9 cellular contexts compared by ENCODE assay signal in the genomic region with DNA sequence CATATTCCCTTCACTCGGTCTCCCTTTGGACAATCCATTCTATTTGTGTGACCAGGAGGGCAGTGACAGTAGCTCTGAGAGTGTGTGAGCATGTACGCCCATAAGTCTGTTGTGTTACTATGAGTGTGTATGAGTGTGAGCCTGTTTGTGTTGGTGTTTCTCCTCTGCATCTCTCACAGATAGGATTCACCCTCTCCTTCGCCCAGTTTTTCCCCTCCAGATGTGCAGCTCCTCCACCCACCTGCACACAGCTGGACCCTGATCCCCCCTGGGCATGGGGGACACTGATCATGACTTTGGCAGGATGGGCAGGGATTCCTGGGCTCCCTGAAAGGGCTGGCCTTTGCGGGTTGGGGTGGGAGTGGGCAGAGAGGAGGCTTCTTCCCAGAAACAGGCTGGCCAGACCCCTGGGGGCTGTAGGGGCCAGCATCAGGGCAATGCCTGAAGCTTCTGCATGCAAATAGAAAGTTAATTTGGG. TPM values are rescaled to one million over a fixed set of nuclear protein-coding genes. Genes with fewer than 3 reads are reported as not detected.
DNase-seq lines count a peak whose midpoint lies in the region; ATAC-seq and TF ChIP-seq lines count a peak whose summit lies in the region.
"Had no signal": no experiment of that assay in that cellular context is flagged by ENCODE, and none has a peak within 500 bp of the region (broad histone marks: within the 10 kb centered on the region; RNA-seq: fewer than 3 reads in every experiment).

No MANE protein-coding gene starts in this region.

- ATAC-seq in activated T-cell treated with anti-CD3 and anti-CD28 coated beads, Interleukin-2, amount 50 U/mL, for 72 hours (replicated peaks in 1 of 2), result no peak

- H3K4me1 ChIP-seq in mesenchymal stem cell (ENCODE audit: control insufficient read depth, insufficient read depth, low read depth, low read length), result peaks cover 54% of the 10 kb centered on the region

- no peak overlapping the region for H3K27ac Mint-ChIP-seq in activated T-cell treated with anti-CD3 and anti-CD28 coated beads, Interleukin-2, amount 50 U/mL, for 72 hours
- H3K27ac Mint-ChIP-seq in MCF 10A (ENCODE audit: low read depth, unreplicated experiment) (peak overlapping the region; percentile 38), type B pancreatic cell (peak overlapping the region; percentile 40)

- no peaks in the 10 kb centered on the region for H3K9me3 Mint-ChIP-seq in activated T-cell treated with anti-CD3 and anti-CD28 coated beads, Interleukin-2, amount 50 U/mL, for 72 hours
- no peaks in the 10 kb centered on the region for H3K9me3 Mint-ChIP-seq in MCF 10A (ENCODE audit: unreplicated experiment)
- H3K9me3 Mint-ChIP-seq in type B pancreatic cell, result no peaks in the 10 kb centered on the region

- H3K9ac ChIP-seq in mesenchymal stem cell (ENCODE audit: low read length), result peak overlapping the region; percentile 56

- H3K14ac ChIP-seq in mesenchymal stem cell (ENCODE audit: low read length in 2 of 2), result peak overlapping the region in 1 of 2 experiments; percentile 15

- BruUV-seq in MCF 10A (replicated peaks; lab: Mats Ljungman, UMichigan), result TSS peak; percentile 23

- peak overlapping the region; percentile 65 for H3K4me2 ChIP-seq in mesenchymal stem cell (ENCODE audit: low read length, poor library complexity, severe bottlenecking)

- peak overlapping the region; percentile 58 to 66 for H3K4me3 ChIP-seq in mesenchymal stem cell (ENCODE audit: insufficient read depth in 1 of 2, low read depth in 1 of 2, low read length in 2 of 2)

- POLR2A ChIA-PET in MCF 10A (lab: Yijun Ruan, JAX), result interaction anchor here (0.6 to 10.3 kb wide), 18 partner anchors 9 to 394 kb away, joined by 3 to 132 read pairs (median 6); a partner anchor contains a TSS

- H2AFZ ChIP-seq in mesenchymal stem cell (ENCODE audit: low read depth, low read length), result no peak overlapping the region

- peaks cover 4% of the 10 kb centered on the region for H3K27me3 Mint-ChIP-seq in activated T-cell treated with anti-CD3 and anti-CD28 coated beads, Interleukin-2, amount 50 U/mL, for 72 hours (ENCODE audit: low read depth)
- H3K27me3 Mint-ChIP-seq in MCF 10A (ENCODE audit: insufficient read depth, unreplicated experiment) (no peaks in the 10 kb centered on the region), type B pancreatic cell (no peaks in the 10 kb centered on the region)

- H4K91ac ChIP-seq in mesenchymal stem cell (ENCODE audit: low read length), result peak overlapping the region; percentile 36

- H2BK120ac ChIP-seq in mesenchymal stem cell (ENCODE audit: low read depth, low read length), result no peak overlapping the region

- H3K27me3 ChIP-seq in mesenchymal stem cell (ENCODE audit: control insufficient read depth in 1 of 2, insufficient read depth in 1 of 2, low read length in 2 of 2), result no peaks in the 10 kb centered on the region

- H3K36me3 ChIP-seq in mesenchymal stem cell (ENCODE audit: control insufficient read depth in 1 of 2, insufficient read depth in 2 of 2, low read depth in 1 of 2, low read length in 2 of 2), result peaks cover 46 to 53% of the 10 kb centered on the region in 2 experiments

- H3K79me1 ChIP-seq in mesenchymal stem cell (replicated peaks; ENCODE audit: low read length, poor library complexity, severe bottlenecking), result peaks cover 14% of the 10 kb centered on the region

- peak overlapping the region; percentile 19 for H4K8ac ChIP-seq in mesenchymal stem cell (ENCODE audit: low read length)

- intact Hi-C loops in MCF 10A (cut with micrococcal nuclease), result loop anchor here (2.0 kb wide), 1 partner anchor 13 kb away; no protein-coding TSS in a partner anchor

- CTCF ChIA-PET in MCF 10A (lab: Yijun Ruan, JAX), result interaction anchor here (0.9 to 3.7 kb wide), 10 partner anchors 10 to 74 kb away, joined by 3 to 20 read pairs (median 8); a partner anchor contains a TSS

- H3K27ac ChIP-seq in mesenchymal stem cell (ENCODE audit: low read length, poor library complexity, severe bottlenecking), result peak overlapping the region; percentile 99

- 39% methylated on average over 3 of the region's 4 CpGs for WGBS in mesenchymal stem cell

- H3K4ac ChIP-seq in mesenchymal stem cell (ENCODE audit: low read depth in 1 of 2, low read length in 2 of 2), result peak overlapping the region; percentile 85 to 88

- H3K9me3 ChIP-seq in mesenchymal stem cell (ENCODE audit: control insufficient read depth, low read length), result no peaks in the 10 kb centered on the region

- H3K36me3 Mint-ChIP-seq in activated T-cell treated with anti-CD3 and anti-CD28 coated beads, Interleukin-2, amount 50 U/mL, for 72 hours (ENCODE audit: insufficient read depth in 2 of 2), result no peaks in the 10 kb centered on the region
- H3K36me3 Mint-ChIP-seq in MCF 10A (ENCODE audit: insufficient read depth, unreplicated experiment) (peaks cover 19% of the 10 kb centered on the region), type B pancreatic cell (no peaks in the 10 kb centered on the region)

- no peak for DNase-seq in activated T-cell treated with anti-CD3 and anti-CD28 coated beads, Interleukin-2, amount 50 U/mL, for 72 hours
- no peak for DNase-seq in activated T-cell treated with anti-CD3 and anti-CD28 coated beads, Interleukin-2, amount 50 U/mL, for 48 hours
- peak; percentile 23 for DNase-seq in MCF 10A (ENCODE audit: unreplicated experiment)
- DNase-seq in mesenchymal stem cell, result peak; percentile 31
- no peak for DNase-seq in type B pancreatic cell (ENCODE audit: extremely low spot score, unreplicated experiment)
- DNase-seq in globus pallidus (ENCODE audit: low spot score), result no peak
- DNase-seq in GM20000 (ENCODE audit: low spot score), result no peak
- no peak for DNase-seq in DMS153 treated with DMSO at 0.1 percent for 48 hours (lab: John Stamatoyannopoulos, UW; ENCODE audit: unreplicated experiment)
- DNase-seq: cortex of kidney had no signal

- no peak overlapping the region for H3K23ac ChIP-seq in mesenchymal stem cell (ENCODE audit: low read length in 2 of 2)

- H3K4me3 Mint-ChIP-seq in activated T-cell treated with anti-CD3 and anti-CD28 coated beads, Interleukin-2, amount 50 U/mL, for 72 hours, result peak overlapping the region; percentile 13 to 62
- H3K4me3 Mint-ChIP-seq in MCF 10A (ENCODE audit: unreplicated experiment) (peak overlapping the region; percentile 71), type B pancreatic cell (peak overlapping the region; percentile 91)

- no peak for TF ChIP-seq CTCF in MCF 10A (IDR thresholded peaks at IDR 0.05; ENCODE audit: unreplicated experiment)
- no peak for TF ChIP-seq CTCF in type B pancreatic cell (conservative IDR thresholded peaks at IDR 0.05)
- no peak for TF ChIP-seq CTCF in GM20000 (IDR thresholded peaks at IDR 0.05; ENCODE audit: extremely low read depth, missing control alignments)

- peak overlapping the region in 1 of 2 experiments; percentile 69 for H2BK12ac ChIP-seq in mesenchymal stem cell (ENCODE audit: low read length in 2 of 2)

- peaks cover 15% of the 10 kb centered on the region for H3K4me1 Mint-ChIP-seq in activated T-cell treated with anti-CD3 and anti-CD28 coated beads, Interleukin-2, amount 50 U/mL, for 72 hours (ENCODE audit: low read depth)
- peaks cover 73% of the 10 kb centered on the region for H3K4me1 Mint-ChIP-seq in MCF 10A (ENCODE audit: insufficient read depth, unreplicated experiment)
- H3K4me1 Mint-ChIP-seq in type B pancreatic cell (ENCODE audit: unreplicated experiment), result peaks cover 37% of the 10 kb centered on the region

- H3K18ac ChIP-seq in mesenchymal stem cell (ENCODE audit: low read depth in 1 of 2, low read length in 2 of 2), result peak overlapping the region; percentile 46 to 96

- H2AK5ac ChIP-seq in mesenchymal stem cell (ENCODE audit: low read length, severe bottlenecking), result peak overlapping the region; percentile 46

- H2BK15ac ChIP-seq in mesenchymal stem cell (ENCODE audit: low read depth, poor library complexity, severe bottlenecking), result no peak overlapping the region

- peak overlapping the region; percentile 53 for H2BK5ac ChIP-seq in mesenchymal stem cell (ENCODE audit: low read depth, low read length, poor library complexity, severe bottlenecking)

RNA-seq across cellular contexts. Expression of a gene that starts 14.5 kb away (rescaled TPM):
- 1 to 10 TPM; 3.6 to 3.8 TPM for total RNA-seq in activated T-cell treated with anti-CD3 and anti-CD28 coated beads, Interleukin-2, amount 50 U/mL, for 72 hours
- total RNA-seq in MCF 10A (2022) (31.1 and 36.2 TPM in 2 replicates), type B pancreatic cell (ENCODE audit: low replicate concordance) (21.2 and 63.1 TPM in 2 replicates)
- 124 TPM for polyA plus RNA-seq in mesenchymal stem cell (2013, experiment 1 of 2)
- 114 TPM for polyA plus RNA-seq in mesenchymal stem cell (2013, experiment 2 of 2)

RNA-seq across cellular contexts. Expression of a gene that starts 49.7 kb away (rescaled TPM):
- 100 to 1,000 TPM; 170 to 180 TPM for total RNA-seq in activated T-cell treated with anti-CD3 and anti-CD28 coated beads, Interleukin-2, amount 50 U/mL, for 72 hours
- total RNA-seq in MCF 10A (2022) (157 and 164 TPM in 2 replicates), type B pancreatic cell (ENCODE audit: low replicate concordance) (139 and 175 TPM in 2 replicates)
- 251 TPM for polyA plus RNA-seq in mesenchymal stem cell (2013, experiment 1 of 2)
- polyA plus RNA-seq in mesenchymal stem cell (2013, experiment 2 of 2), result 261 TPM

RNA-seq across cellular contexts. Expression of a gene that starts 56.2 kb away (rescaled TPM):
- total RNA-seq in activated T-cell treated with anti-CD3 and anti-CD28 coated beads, Interleukin-2, amount 50 U/mL, for 72 hours, result 10 to 100 TPM; 20.7 to 32.3 TPM
- 21.3 and 24.3 TPM in 2 replicates for total RNA-seq in MCF 10A (2022)
- 19.2 TPM for polyA plus RNA-seq in mesenchymal stem cell (2013, experiment 1 of 2)
- polyA plus RNA-seq in mesenchymal stem cell (2013, experiment 2 of 2), result 18.5 TPM
- total RNA-seq in type B pancreatic cell (ENCODE audit: low replicate concordance), result 18.9 and 28.7 TPM in 2 replicates

RNA-seq across cellular contexts. Expression of a gene that starts 57.5 kb away (rescaled TPM):
- total RNA-seq in activated T-cell treated with anti-CD3 and anti-CD28 coated beads, Interleukin-2, amount 50 U/mL, for 72 hours, result not detected
- not detected in 2 replicates for total RNA-seq in MCF 10A (2022)
- not detected for polyA plus RNA-seq in mesenchymal stem cell (2013, experiment 1 of 2)
- not detected for polyA plus RNA-seq in mesenchymal stem cell (2013, experiment 2 of 2)
- total RNA-seq in type B pancreatic cell (ENCODE audit: low replicate concordance), result 0.33 and 0.41 TPM in 2 replicates

Comparison
In these comparisons a context has a peak if more than half of its experiments do, and no peak if none do; other contexts are left out.
1. DNase-seq: peak in MCF 10A (single experiment) and mesenchymal stem cell (single experiment); none in activated T-cell treated with anti-CD3 and anti-CD28 coated beads, Interleukin-2, amount 50 U/mL, for 72 hours (0 of 2), activated T-cell treated with anti-CD3 and anti-CD28 coated beads, Interleukin-2, amount 50 U/mL, for 48 hours (0 of 2), type B pancreatic cell (single experiment), globus pallidus (single experiment), GM20000 (single experiment) and DMS153 treated with DMSO at 0.1 percent for 48 hours (single experiment).
2. H3K4me3 Mint-ChIP-seq: peak in every context shown above with its lines; median percentile 91 in type B pancreatic cell; 71 in MCF 10A; 38 in activated T-cell treated with anti-CD3 and anti-CD28 coated beads, Interleukin-2, amount 50 U/mL, for 72 hours.